In the genomic region with DNA sequence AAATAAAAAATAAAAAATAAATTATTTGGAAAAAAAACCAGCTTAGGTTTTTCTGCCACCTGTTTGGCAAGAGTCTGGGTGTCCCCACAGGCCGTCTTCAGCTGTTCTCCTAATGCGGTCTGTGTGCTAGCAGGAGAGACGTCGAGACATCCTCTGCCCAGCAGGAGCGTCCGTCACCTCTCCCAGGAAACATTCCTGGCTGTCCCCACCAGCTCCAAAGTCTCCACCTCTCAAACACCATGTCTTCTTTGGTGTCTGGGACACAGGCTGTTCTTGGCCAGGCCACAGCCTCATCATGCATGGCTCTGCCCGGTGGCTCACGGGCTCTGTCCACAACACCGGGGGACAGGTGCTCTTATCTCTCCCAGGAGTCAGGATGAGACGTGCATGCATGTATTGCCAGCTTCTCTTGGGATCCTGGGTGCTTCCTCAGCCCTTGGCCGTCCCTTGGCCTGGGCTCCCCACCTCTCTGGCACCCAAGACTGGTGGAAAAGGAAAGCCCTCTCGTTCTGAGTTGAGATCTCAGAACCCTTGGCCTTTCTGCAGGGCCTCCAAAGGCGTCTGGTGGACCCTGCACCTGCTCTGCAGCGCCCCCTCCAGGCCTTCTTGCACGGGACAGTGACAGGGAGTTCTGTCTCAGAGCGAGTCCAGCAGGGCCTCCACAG, we compare ENCODE assay signal across 8 cellular contexts.
A peak's percentile ranks its signal among the peaks of the same experiment; 100 is the strongest.
DNase-seq lines count a peak whose midpoint lies in the region; ATAC-seq and TF ChIP-seq lines count a peak whose summit lies in the region.

No MANE protein-coding gene starts in this region.

- peak; percentile 73 for TF ChIP-seq RAD21 in HCT116 (IDR thresholded peaks at IDR 0.05; ENCODE audit: low read depth)

- H3K9me3 ChIP-seq in HCT116 (ENCODE audit: control insufficient read depth in 1 of 2, insufficient read depth in 1 of 2, low read depth in 1 of 2, low read length in 2 of 2): no peaks in the 10 kb centered on the region

- no peaks in the 10 kb centered on the region for H3K27me3 ChIP-seq in HCT116 (ENCODE audit: insufficient read depth, low read length)

- H4K20me1 ChIP-seq in HCT116 (ENCODE audit: insufficient read depth): no peaks in the 10 kb centered on the region

- no peaks in the 10 kb centered on the region for H3K79me2 ChIP-seq in HCT116 (ENCODE audit: insufficient read depth, low read length)

- no TSS peak for BruUV-seq in HCT116 (replicated peaks; lab: Mats Ljungman, UMichigan)

- TF ChIP-seq CTCF in HCT116 (IDR thresholded peaks at IDR 0.05 in 2 of 3, conservative IDR thresholded peaks at IDR 0.05 in 1 of 3; ENCODE audit: borderline replicate concordance in 1 of 3, insufficient read depth in 1 of 3, low read depth in 2 of 3, low read length in 2 of 3): peak; percentile 73 to 98 (median 98); a peak in 5 of 6 replicates

- no peaks in the 10 kb centered on the region for H3K36me3 ChIP-seq in HCT116 (ENCODE audit: control insufficient read depth in 1 of 2, insufficient read depth in 2 of 2, low read length in 2 of 2)

- ATAC-seq in HCT116 (peak; percentile 87), HG02759 (IDR thresholded peaks at IDR 0.05; ENCODE audit: unreplicated experiment) (no peak)

- no peak overlapping the region for H3K9ac ChIP-seq in HCT116 (ENCODE audit: low read length)

- H2AFZ ChIP-seq in HCT116 (ENCODE audit: low read depth, low read length, poor library complexity, severe bottlenecking): no peak overlapping the region

- H3K9me2 ChIP-seq in HCT116 (ENCODE audit: insufficient read depth): no peaks in the 10 kb centered on the region

- no peak overlapping the region for H3K4me3 ChIP-seq in HCT116 (replicated peaks in 1 of 2; ENCODE audit: low read depth in 1 of 2, low read length in 2 of 2)

- POLR2A ChIA-PET in HCT116 (lab: Charles Lee): interaction anchor here (1.0 kb wide), 1 partner anchor 84 kb away, joined by 4 read pairs; the partner anchor contains the start of gene CBX4

- RAD21 ChIA-PET in HCT116 (lab: Charles Lee; ENCODE audit: low non-redundant PET in 1 of 2, low total read pairs in 2 of 2, uncharacterized antibody in 2 of 2, unreplicated experiment in 2 of 2): interaction anchor here in 1 of 2 experiments (0.6 kb wide), 1 partner anchor 85 kb away, joined by 4 read pairs; the partner anchor contains the start of gene CBX4

- DNase-seq in C1 segment of cervical spinal cord (lab: John Stamatoyannopoulos, UW) (peak in 9 of 14 donors; percentile 10 to 57 (median 30)), HCT116 (ENCODE audit: low read depth, low spot score) (peak; percentile 52), UCSD-AML1 (lab: John Stamatoyannopoulos, UW; ENCODE audit: unreplicated experiment) (peak; percentile 80), erythroblast (lab: John Stamatoyannopoulos, UW) (peak; percentile 74 to 77), NCI-H226 (no peak), midbrain (lab: John Stamatoyannopoulos, UW) (no peak)
- DNase-seq in stimulated activated CD4-positive, alpha-beta T cell treated with anti-CD3 and anti-CD28 coated beads, Interleukin-15, amount 100 ng/mL, for 48 hours (ENCODE audit: low read depth in 2 of 2): peak; percentile 37 to 47

- no peak overlapping the region for H3K4me2 ChIP-seq in HCT116 (ENCODE audit: low read length)

- intact Hi-C loops in HCT116 (cut with micrococcal nuclease): no loop called here

- CTCF ChIA-PET in HCT116 (lab: Charles Lee): interaction anchor here (0.7 to 1.7 kb wide), 8 partner anchors 8 to 183 kb away, joined by 3 to 7 read pairs (median 4); partner anchors contain the start of gene CBX8

- H3K4me1 ChIP-seq in HCT116 (ENCODE audit: control insufficient read depth in 1 of 2, insufficient read depth in 2 of 2, low read length in 2 of 2): peaks cover 21 to 23% of the 10 kb centered on the region in 2 experiments; a peak in 3 of 4 replicates

- TF ChIP-seq POLR2A in HCT116 (IDR thresholded peaks at IDR 0.05; ENCODE audit: borderline replicate concordance, extremely low read depth, insufficient read depth, insufficient read length) (no peak), erythroblast (IDR thresholded peaks at IDR 0.05; ENCODE audit: low read length) (no peak)

- no peak overlapping the region for H3K27ac ChIP-seq in HCT116 (ENCODE audit: low read depth, low read length)

TF ChIP-seq in HCT116, 20 proteins besides CTCF, POLR2A, EP300 and RAD21:
- TF ChIP-seq, protein P1, sequence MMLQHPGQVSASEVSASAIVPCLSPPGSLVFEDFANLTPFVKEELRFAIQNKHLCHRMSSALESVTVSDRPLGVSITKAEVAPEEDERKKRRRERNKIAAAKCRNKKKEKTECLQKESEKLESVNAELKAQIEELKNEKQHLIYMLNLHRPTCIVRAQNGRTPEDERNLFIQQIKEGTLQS (IDR thresholded peaks at IDR 0.05): no peak
- TF ChIP-seq TCF7L2 (IDR thresholded peaks at IDR 0.05; ENCODE audit: borderline replicate concordance, extremely low read depth, insufficient read depth, insufficient read length): no peak
- TF ChIP-seq, protein P2, sequence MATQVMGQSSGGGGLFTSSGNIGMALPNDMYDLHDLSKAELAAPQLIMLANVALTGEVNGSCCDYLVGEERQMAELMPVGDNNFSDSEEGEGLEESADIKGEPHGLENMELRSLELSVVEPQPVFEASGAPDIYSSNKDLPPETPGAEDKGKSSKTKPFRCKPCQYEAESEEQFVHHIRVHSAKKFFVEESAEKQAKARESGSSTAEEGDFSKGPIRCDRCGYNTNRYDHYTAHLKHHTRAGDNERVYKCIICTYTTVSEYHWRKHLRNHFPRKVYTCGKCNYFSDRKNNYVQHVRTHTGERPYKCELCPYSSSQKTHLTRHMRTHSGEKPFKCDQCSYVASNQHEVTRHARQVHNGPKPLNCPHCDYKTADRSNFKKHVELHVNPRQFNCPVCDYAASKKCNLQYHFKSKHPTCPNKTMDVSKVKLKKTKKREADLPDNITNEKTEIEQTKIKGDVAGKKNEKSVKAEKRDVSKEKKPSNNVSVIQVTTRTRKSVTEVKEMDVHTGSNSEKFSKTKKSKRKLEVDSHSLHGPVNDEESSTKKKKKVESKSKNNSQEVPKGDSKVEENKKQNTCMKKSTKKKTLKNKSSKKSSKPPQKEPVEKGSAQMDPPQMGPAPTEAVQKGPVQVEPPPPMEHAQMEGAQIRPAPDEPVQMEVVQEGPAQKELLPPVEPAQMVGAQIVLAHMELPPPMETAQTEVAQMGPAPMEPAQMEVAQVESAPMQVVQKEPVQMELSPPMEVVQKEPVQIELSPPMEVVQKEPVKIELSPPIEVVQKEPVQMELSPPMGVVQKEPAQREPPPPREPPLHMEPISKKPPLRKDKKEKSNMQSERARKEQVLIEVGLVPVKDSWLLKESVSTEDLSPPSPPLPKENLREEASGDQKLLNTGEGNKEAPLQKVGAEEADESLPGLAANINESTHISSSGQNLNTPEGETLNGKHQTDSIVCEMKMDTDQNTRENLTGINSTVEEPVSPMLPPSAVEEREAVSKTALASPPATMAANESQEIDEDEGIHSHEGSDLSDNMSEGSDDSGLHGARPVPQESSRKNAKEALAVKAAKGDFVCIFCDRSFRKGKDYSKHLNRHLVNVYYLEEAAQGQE (IDR thresholded peaks at IDR 0.05; ENCODE audit: low read depth): no peak
- TF ChIP-seq SP1 (IDR thresholded peaks at IDR 0.05; ENCODE audit: low read depth): no peak
- no peak for TF ChIP-seq EZH2 (IDR thresholded peaks at IDR 0.05)
- TF ChIP-seq YY1 (IDR thresholded peaks at IDR 0.05; ENCODE audit: extremely low read depth, insufficient replicate concordance, low read depth, low read length): peak; percentile 31
- TF ChIP-seq ELF1 (IDR thresholded peaks at IDR 0.05; ENCODE audit: borderline replicate concordance, low read depth): no peak

Comparison
In these comparisons a context has a peak if more than half of its experiments do, and no peak if none do; other contexts are left out.
1. DNase-seq: peak in C1 segment of cervical spinal cord (9 of 14), HCT116 (single experiment), UCSD-AML1 (single experiment), erythroblast (2 of 2) and stimulated activated CD4-positive, alpha-beta T cell treated with anti-CD3 and anti-CD28 coated beads, Interleukin-15, amount 100 ng/mL, for 48 hours (2 of 2); none in NCI-H226 (single experiment) and midbrain (single experiment).